Comparison of ENCODE assay signal across 8 cellular contexts in genomic region chr22:46578824-46579561, GRCh38. TPM values are rescaled to one million over a fixed set of nuclear protein-coding genes. Genes with fewer than 3 reads are reported as not detected.
DNase-seq lines count a peak whose midpoint lies in the region; ATAC-seq, FAIRE-seq and TF ChIP-seq lines count a peak whose summit lies in the region.

No MANE protein-coding gene starts in this region.

- H3K4me1 ChIP-seq in CD8-positive, alpha-beta T cell (ENCODE audit: insufficient read depth, low read length): peaks cover 21% of the 10 kb centered on the region
- peaks cover 51 to 67% (median 53%) of the 10 kb centered on the region in 3 donors for H3K4me1 ChIP-seq in pancreas

- no peak overlapping the region for H3K27ac Mint-ChIP-seq in CD8-positive, alpha-beta T cell

- H3K4me3 Mint-ChIP-seq in CD8-positive, alpha-beta T cell: peak overlapping the region; percentile 89

- no peaks in the 10 kb centered on the region for H3K9me3 Mint-ChIP-seq in CD8-positive, alpha-beta T cell

- no peaks in the 10 kb centered on the region for H3K36me3 ChIP-seq in CD8-positive, alpha-beta T cell (ENCODE audit: insufficient read depth, low read length)
- no peaks in the 10 kb centered on the region for H3K36me3 ChIP-seq in SK-N-MC (ENCODE audit: insufficient read depth, low read length)
- no peaks in the 10 kb centered on the region for H3K36me3 ChIP-seq in pancreas

- no peak for ATAC-seq in CD8-positive, alpha-beta T cell
- peak; percentile 18 to 52 (median 47) for ATAC-seq in pancreas
- ATAC-seq in HG02588 (IDR thresholded peaks at IDR 0.05; ENCODE audit: unreplicated experiment): no peak

- 21 to 27% methylated on average over 15 of the region's 15 CpGs for WGBS in pancreas, 2 donors

- no peak overlapping the region for H3K9ac ChIP-seq in SK-N-MC (ENCODE audit: insufficient read length)

- POLR2A ChIA-PET in CD8-positive, alpha-beta T cell (lab: Charles Lee): no interaction called here

- no peak overlapping the region for H3K27ac ChIP-seq in CD8-positive, alpha-beta T cell (ENCODE audit: low read depth, low read length)
- H3K27ac ChIP-seq in SK-N-MC (0 out of 2 replicates have a peak overlapping the region, but pooled peaks have one; percentile 34), pancreas (peak overlapping the region; percentile 60 to 79 (median 68))

- H3K36me3 Mint-ChIP-seq in CD8-positive, alpha-beta T cell: no peaks in the 10 kb centered on the region

- no peak for TF ChIP-seq CTCF in CD8-positive, alpha-beta T cell (IDR thresholded peaks at IDR 0.05)
- no peak for TF ChIP-seq CTCF in fibroblast of mammary gland (conservative IDR thresholded peaks at IDR 0.05; ENCODE audit: control insufficient read depth, insufficient read depth, low read depth, low read length)
- no peak for TF ChIP-seq CTCF in pancreas (IDR thresholded peaks at IDR 0.05)
- TF ChIP-seq CTCF in GM13977 (IDR thresholded peaks at IDR 0.05; ENCODE audit: extremely low read depth, insufficient read depth, missing control alignments): no peak
- TF ChIP-seq CTCF in GM10266 (IDR thresholded peaks at IDR 0.05; ENCODE audit: control insufficient read depth, insufficient read depth, low read depth, missing control alignments): no peak

- in situ Hi-C loops in GM13977 (cut with MboI; ENCODE audit: low pct_unique_long_range_greater_than_20kb, low sequenced_read_pairs, unreplicated experiment): no loop called here

- CTCF ChIA-PET in CD8-positive, alpha-beta T cell (lab: Charles Lee): interaction anchor here (0.8 to 1.2 kb wide), 2 partner anchors 10 to 225 kb away, joined by 3 read pairs; no protein-coding TSS in a partner anchor

- no peaks in the 10 kb centered on the region for H3K27me3 Mint-ChIP-seq in CD8-positive, alpha-beta T cell (ENCODE audit: low read depth)

- intact Hi-C loops in CD8-positive, alpha-beta T cell (cut with DNase I, micrococcal nuclease): loop anchor here (5.0 kb wide), 2 partner anchors 33 to 223 kb away; no protein-coding TSS in a partner anchor
- intact Hi-C loops in pancreas (cut with DNase I): loop anchor here in 2 of 3 donors (10.0 kb wide), 2 partner anchors 156 to 176 kb away; partner anchors contain the start of gene CERK (in 1 of the 2)

- no peak for TF ChIP-seq POLR2A in H54 (IDR thresholded peaks at IDR 0.05; ENCODE audit: low read depth, low read length)

- H3K4me1 Mint-ChIP-seq in CD8-positive, alpha-beta T cell (ENCODE audit: low read depth): peaks cover 39% of the 10 kb centered on the region

- FAIRE-seq in pancreas (lab: Jason Lieb, UNC): no peak
- no peak for FAIRE-seq in H54 (lab: Jason Lieb, UNC)

- H3K27me3 ChIP-seq in CD8-positive, alpha-beta T cell (ENCODE audit: insufficient read depth, low read length): no peaks in the 10 kb centered on the region
- no peaks in the 10 kb centered on the region for H3K27me3 ChIP-seq in pancreas

- no peak overlapping the region for H3K4me3 ChIP-seq in CD8-positive, alpha-beta T cell (ENCODE audit: low read depth, low read length)
- peak overlapping the region; percentile 82 for H3K4me3 ChIP-seq in SK-N-MC
- no peak overlapping the region for H3K4me3 ChIP-seq in fibroblast of mammary gland (ENCODE audit: control insufficient read depth, low read depth, low read length)
- peak overlapping the region in 2 of 4 donors; percentile 75 to 79 for H3K4me3 ChIP-seq in pancreas

- DNase-seq in CD8-positive, alpha-beta T cell: no peak
- DNase-seq in SK-N-MC (ENCODE audit: low read depth, low spot score) (no peak), fibroblast of mammary gland (ENCODE audit: low read depth) (peak; percentile 35), pancreas (peak in 5 of 6 donors; percentile 60 to 75 (median 69)), GM13977 (ENCODE audit: low spot score) (no peak), GM10266 (ENCODE audit: extremely low spot score) (no peak), H54 (ENCODE audit: insufficient read length, low spot score) (no peak)

- H3K9me3 ChIP-seq in CD8-positive, alpha-beta T cell (ENCODE audit: low read length): no peaks in the 10 kb centered on the region
- H3K9me3 ChIP-seq in SK-N-MC (ENCODE audit: low read depth, low read length) (no peaks in the 10 kb centered on the region), pancreas (no peaks in the 10 kb centered on the region)

RNA-seq across cellular contexts. Expression of gene GRAMD4, which starts 41.2 kb away (rescaled TPM):
- 1 to 10 TPM; 8.4 to 8.7 TPM for total RNA-seq in CD8-positive, alpha-beta T cell
- 10 to 100 TPM; 16.6 to 36.4 (median 23.6) TPM for total RNA-seq in pancreas
- polyA plus RNA-seq in pancreas: 10 to 100 TPM; 13.2 to 13.8 TPM

RNA-seq across cellular contexts. Expression of gene CELSR1, which starts 41.6 kb away (rescaled TPM):
- total RNA-seq in CD8-positive, alpha-beta T cell: 1 to 10 TPM in 1 of 2 experiments, under 1 TPM in 1; 0.92 to 1.0 TPM
- total RNA-seq in pancreas: 1 to 10 TPM in 5 of 6 donors, under 1 TPM in 1; 0.75 to 3.2 (median 1.2) TPM
- polyA plus RNA-seq in pancreas: 1 to 10 TPM; 1.6 to 2.2 TPM

Comparison
In these comparisons a context has a peak if more than half of its experiments do, and no peak if none do; other contexts are left out.
1. ATAC-seq: peak in pancreas (4 of 4); none in CD8-positive, alpha-beta T cell (single experiment) and HG02588 (single experiment).
2. DNase-seq: peak in fibroblast of mammary gland (single experiment) and pancreas (5 of 6); none in CD8-positive, alpha-beta T cell (0 of 7), SK-N-MC (single experiment), GM13977 (single experiment), GM10266 (single experiment) and H54 (single experiment).